Comparison of ENCODE assay signal across 6 cellular contexts in genomic region chr19:11007376-11007775, GRCh38.
"Had no signal": no experiment of that assay in that cellular context is flagged by ENCODE, and none has a peak within 500 bp of the region (broad histone marks: within the 10 kb centered on the region; RNA-seq: fewer than 3 reads in every experiment).

No MANE protein-coding gene starts in this region.

- H3K4me3 ChIP-seq: GM23338, K562 had no signal

- H2AFZ ChIP-seq: GM23338 had no signal

- H3K4me2 ChIP-seq: GM23338 had no signal

- DNase-seq: H9, HCEC 1CT, IMR-90, KG1 had no signal

- ATAC-seq: GM23338, K562 had no signal
